In the genomic region with DNA sequence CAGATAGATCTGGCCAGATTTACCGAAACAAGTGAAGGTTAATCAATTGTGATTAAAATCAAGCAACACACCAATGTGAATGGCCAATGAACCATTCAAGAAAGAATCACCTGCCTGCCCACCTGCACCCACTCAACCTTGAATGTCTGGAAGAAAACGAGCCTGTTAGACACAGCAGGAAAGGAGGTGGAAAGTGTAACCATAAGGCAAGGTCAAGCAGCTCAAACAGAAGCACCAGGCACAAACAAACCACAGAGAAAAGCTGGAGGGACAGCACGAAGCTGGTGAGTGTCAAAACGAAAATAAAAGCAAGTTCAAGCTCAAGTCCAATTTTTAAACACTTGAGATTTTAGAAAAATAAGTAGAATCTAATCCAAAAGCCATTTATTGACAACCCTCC, we compare ENCODE assay signal across 8 cellular contexts.
DNase-seq lines count a peak whose midpoint lies in the region; ATAC-seq and TF ChIP-seq lines count a peak whose summit lies in the region.

No MANE protein-coding gene starts in this region.

- H3K4me3 Mint-ChIP-seq in activated T-cell treated with anti-CD3 and anti-CD28 coated beads, Interleukin-2, amount 50 U/mL, for 72 hours = no peak overlapping the region
- H3K4me3 Mint-ChIP-seq in immature natural killer cell = no peak overlapping the region

- 35 to 58% (median 45%) methylated on average over 4 of the region's 4 CpGs for WGBS in spleen, 5 donors

- TF ChIP-seq CTCF in PC-9 (conservative IDR thresholded peaks at IDR 0.05) = no peak
- no peak for TF ChIP-seq CTCF in spleen (IDR thresholded peaks at IDR 0.05 in 8 of 11, conservative IDR thresholded peaks at IDR 0.05 in 3 of 11)

- peak; percentile 79 for ATAC-seq in GM18517 (IDR thresholded peaks at IDR 0.05; ENCODE audit: unreplicated experiment)
- peak; percentile 77 for ATAC-seq in GM21390 (IDR thresholded peaks at IDR 0.05; ENCODE audit: unreplicated experiment)
- ATAC-seq in HG03095 (IDR thresholded peaks at IDR 0.05; ENCODE audit: unreplicated experiment) = peak; percentile 84
- ATAC-seq in activated T-cell treated with anti-CD3 and anti-CD28 coated beads, Interleukin-2, amount 50 U/mL, for 72 hours (replicated peaks in 1 of 2) = no peak

- peaks cover 28% of the 10 kb centered on the region for H3F3A ChIP-seq in PC-9 (ENCODE audit: insufficient read depth, low read depth)

- H4K20me1 ChIP-seq in PC-9 (ENCODE audit: insufficient read depth) = no peaks in the 10 kb centered on the region

- H3K4me3 ChIP-seq in PC-9 = no peak overlapping the region
- H3K4me3 ChIP-seq in spleen = no peak overlapping the region

- H3K9me2 ChIP-seq in PC-9 (ENCODE audit: insufficient read depth) = no peaks in the 10 kb centered on the region

- no peak overlapping the region for H2AFZ ChIP-seq in PC-9

- H3K27ac Mint-ChIP-seq in activated T-cell treated with anti-CD3 and anti-CD28 coated beads, Interleukin-2, amount 50 U/mL, for 72 hours = no peak overlapping the region
- no peak overlapping the region for H3K27ac Mint-ChIP-seq in immature natural killer cell

- no peak for DNase-seq in PC-9
- no peak for DNase-seq in activated T-cell treated with anti-CD3 and anti-CD28 coated beads, Interleukin-2, amount 50 U/mL, for 72 hours
- no peak for DNase-seq in SK-N-DZ (ENCODE audit: low spot score)
- no peak for DNase-seq in spleen
- no peak for DNase-seq in immature natural killer cell

- H3K27ac ChIP-seq in PC-9 (peak overlapping the region; percentile 91), spleen (peak overlapping the region in 4 of 8 donors; percentile 5 to 67 (median 54))

- H3K36me3 ChIP-seq in PC-9 (ENCODE audit: low read depth) (no peaks in the 10 kb centered on the region), spleen (no peaks in the 10 kb centered on the region)

- TF ChIP-seq POLR2A in spleen (IDR thresholded peaks at IDR 0.05) = no peak

- H3K4me1 ChIP-seq in PC-9 (replicated peaks; ENCODE audit: insufficient read depth) (peaks cover 47% of the 10 kb centered on the region), spleen (peaks cover 0 to 20% (median 7%) of the 10 kb centered on the region in 6 donors)

- no peaks in the 10 kb centered on the region for H3K9me3 Mint-ChIP-seq in activated T-cell treated with anti-CD3 and anti-CD28 coated beads, Interleukin-2, amount 50 U/mL, for 72 hours
- no peaks in the 10 kb centered on the region for H3K9me3 Mint-ChIP-seq in immature natural killer cell

- CTCF ChIA-PET in PC-9 (lab: Charles Lee) = interaction anchor here (0.5 kb wide), 1 partner anchor 352 kb away, joined by 3 read pairs; no protein-coding TSS in a partner anchor

- H3K79me2 ChIP-seq in PC-9 (ENCODE audit: low read depth) = no peaks in the 10 kb centered on the region

- no peaks in the 10 kb centered on the region for H3K36me3 Mint-ChIP-seq in activated T-cell treated with anti-CD3 and anti-CD28 coated beads, Interleukin-2, amount 50 U/mL, for 72 hours (ENCODE audit: insufficient read depth in 2 of 2)
- no peaks in the 10 kb centered on the region for H3K36me3 Mint-ChIP-seq in immature natural killer cell

- intact Hi-C loops in PC-9 (cut with micrococcal nuclease; ENCODE audit: unreplicated experiment) = no loop called here
- intact Hi-C loops in spleen (cut with DNase I; ENCODE audit: low total_unique reads) = no loop called here

- H3K27me3 ChIP-seq in PC-9 (ENCODE audit: insufficient read depth, low read depth) (no peaks in the 10 kb centered on the region), spleen (replicated peaks in 1 of 7) (no peaks in the 10 kb centered on the region)

- H3K4me1 Mint-ChIP-seq in activated T-cell treated with anti-CD3 and anti-CD28 coated beads, Interleukin-2, amount 50 U/mL, for 72 hours (ENCODE audit: low read depth) = no peaks in the 10 kb centered on the region
- peaks cover 0 to 2% of the 10 kb centered on the region in 2 donors for H3K4me1 Mint-ChIP-seq in immature natural killer cell

- H3K9me3 ChIP-seq in PC-9 (ENCODE audit: insufficient read depth, low read depth) = peaks cover 7% of the 10 kb centered on the region
- no peaks in the 10 kb centered on the region for H3K9me3 ChIP-seq in spleen

- no peak overlapping the region for H3K4me2 ChIP-seq in PC-9

- POLR2A ChIA-PET in PC-9 (lab: Charles Lee; ENCODE audit: unreplicated experiment) = no interaction called here

- peaks cover 13% of the 10 kb centered on the region for H3K27me3 Mint-ChIP-seq in activated T-cell treated with anti-CD3 and anti-CD28 coated beads, Interleukin-2, amount 50 U/mL, for 72 hours (ENCODE audit: low read depth)
- peaks cover 0 to 4% (median 2%) of the 10 kb centered on the region in 3 donors for H3K27me3 Mint-ChIP-seq in immature natural killer cell (ENCODE audit: low read depth in 3 of 3)

- BruUV-seq in PC-9 (replicated peaks; lab: Mats Ljungman, UMichigan) = no TSS peak

Comparison
In these comparisons a context has a peak if more than half of its experiments do, and no peak if none do; other contexts are left out.
1. ATAC-seq: peak in GM18517 (single experiment), GM21390 (single experiment) and HG03095 (single experiment); none in activated T-cell treated with anti-CD3 and anti-CD28 coated beads, Interleukin-2, amount 50 U/mL, for 72 hours (0 of 2).